ENCODE assay signal across 23 cellular contexts in genomic region chr1:201127755-201128455, GRCh38. TPM values are rescaled to one million over a fixed set of nuclear protein-coding genes. Genes with fewer than 3 reads are reported as not detected.
DNase-seq lines count a peak whose midpoint lies in the region; ATAC-seq, FAIRE-seq and TF ChIP-seq lines count a peak whose summit lies in the region.
"Had no signal": no experiment of that assay in that cellular context is flagged by ENCODE, and none has a peak within 500 bp of the region (broad histone marks: within the 10 kb centered on the region; RNA-seq: fewer than 3 reads in every experiment).

No MANE protein-coding gene starts in this region.

- H3K9me3 ChIP-seq in GM23248 (ENCODE audit: low read depth) (no peaks in the 10 kb centered on the region), MM.1S (replicated peaks; ENCODE audit: insufficient read depth, low read length) (no peaks in the 10 kb centered on the region), pancreas (no peaks in the 10 kb centered on the region)
- H3K9me3 ChIP-seq: SJCRH30, tibial artery had no signal

- H3K27ac ChIP-seq in GM23248 (no peak overlapping the region), MM.1S (ENCODE audit: low read length) (peak overlapping the region; percentile 24; the same call in 1 of the 2 replicates), pancreas (peak overlapping the region; percentile 7 to 79 (median 77))
- H3K27ac ChIP-seq: SJCRH30, tibial artery had no signal

- H3K4me3 ChIP-seq in GM23248 (no peak overlapping the region), MM.1S (ENCODE audit: low read length) (no peak overlapping the region), epithelial cell of esophagus (ENCODE audit: low read length) (no peak overlapping the region), pancreas (peak overlapping the region in 2 of 4 donors; percentile 38 to 39)
- H3K4me3 ChIP-seq: SJCRH30, tibial artery had no signal

- H3K27ac Mint-ChIP-seq in activated naive CD8-positive, alpha-beta T cell treated with anti-CD3 and anti-CD28 coated beads, Interleukin-2, amount 50 U/mL, for 24 hours, result no peak overlapping the region
- H3K27ac Mint-ChIP-seq: CD4-positive, CD25-positive, alpha-beta regulatory T cell had no signal

- H3F3A ChIP-seq in GM23248 (ENCODE audit: insufficient read depth) (no peaks in the 10 kb centered on the region), MM.1S (ENCODE audit: insufficient read depth, low read length) (no peaks in the 10 kb centered on the region)

- H3K4me3 Mint-ChIP-seq in activated naive CD8-positive, alpha-beta T cell treated with anti-CD3 and anti-CD28 coated beads, Interleukin-2, amount 50 U/mL, for 24 hours, result no peak overlapping the region
- H3K4me3 Mint-ChIP-seq: naive B cell had no signal

- H3K4me1 Mint-ChIP-seq in activated naive CD8-positive, alpha-beta T cell treated with anti-CD3 and anti-CD28 coated beads, Interleukin-2, amount 50 U/mL, for 24 hours, result no peaks in the 10 kb centered on the region
- H3K4me1 Mint-ChIP-seq: CD4-positive, CD25-positive, alpha-beta regulatory T cell had no signal

- H3K36me3 ChIP-seq in GM23248 (ENCODE audit: low read depth) (no peaks in the 10 kb centered on the region), MM.1S (replicated peaks; ENCODE audit: insufficient read depth, low read length) (no peaks in the 10 kb centered on the region), pancreas (no peaks in the 10 kb centered on the region)
- H3K36me3 ChIP-seq: SJCRH30 had no signal

- intact Hi-C loops in pancreas (cut with DNase I), result no loop called here

- H3K36me3 Mint-ChIP-seq in activated naive CD8-positive, alpha-beta T cell treated with anti-CD3 and anti-CD28 coated beads, Interleukin-2, amount 50 U/mL, for 24 hours (ENCODE audit: low read depth), result peaks cover 1% of the 10 kb centered on the region

- H3K79me2 ChIP-seq in GM23248 (ENCODE audit: insufficient read depth) (no peaks in the 10 kb centered on the region), MM.1S (ENCODE audit: low read length) (no peaks in the 10 kb centered on the region)

- H3K9ac ChIP-seq in GM23248 (no peak overlapping the region), MM.1S (ENCODE audit: low read length) (no peak overlapping the region; the same call in 1 of the 2 replicates)

- H2AFZ ChIP-seq in GM23248, result no peak overlapping the region
- peak overlapping the region; percentile 57; the same call in 1 of the 2 replicates for H2AFZ ChIP-seq in MM.1S (ENCODE audit: low read length)

- no peak overlapping the region for H3K4me2 ChIP-seq in GM23248 (ENCODE audit: unreplicated experiment)
- H3K4me2 ChIP-seq in MM.1S (ENCODE audit: low read depth, low read length), result peak overlapping the region; percentile 40

- WGBS in GM23248 (ENCODE audit: low coverage in 1 of 2, low lambda C conversion rate in 2 of 2, missing lambda C conversion rate in 2 of 2), 2 experiments, result 92 to 94% methylated on average over 17 of the region's 17 CpGs
- 58 to 63% methylated on average over 17 of the region's 17 CpGs for WGBS in pancreas, 2 donors

- H3K27me3 ChIP-seq in GM23248 (replicated peaks; ENCODE audit: insufficient read depth), result peaks cover 32% of the 10 kb centered on the region
- H3K27me3 ChIP-seq in MM.1S (replicated peaks; ENCODE audit: insufficient read depth, low read length), result no peaks in the 10 kb centered on the region
- H3K27me3 ChIP-seq in pancreas, result no peaks in the 10 kb centered on the region

- TF ChIP-seq CTCF in MM.1S (IDR thresholded peaks at IDR 0.05; ENCODE audit: low read length), result no peak
- TF ChIP-seq CTCF in epithelial cell of esophagus (IDR thresholded peaks at IDR 0.05; ENCODE audit: insufficient read depth, low read depth, low read length, missing control alignments), result no peak
- TF ChIP-seq CTCF in pancreas (IDR thresholded peaks at IDR 0.05), result no peak

- peaks cover 6% of the 10 kb centered on the region for H3K27me3 Mint-ChIP-seq in activated naive CD8-positive, alpha-beta T cell treated with anti-CD3 and anti-CD28 coated beads, Interleukin-2, amount 50 U/mL, for 24 hours

- H3K9me2 ChIP-seq in GM23248 (ENCODE audit: insufficient read depth) (no peaks in the 10 kb centered on the region), MM.1S (replicated peaks; ENCODE audit: insufficient read depth, low read length) (no peaks in the 10 kb centered on the region)

- in situ Hi-C loops in GM23248 (cut with MboI), result no loop called here

- H4K20me1 ChIP-seq in GM23248 (ENCODE audit: insufficient read depth), result no peaks in the 10 kb centered on the region
- H4K20me1 ChIP-seq in MM.1S (ENCODE audit: insufficient read depth, low read length), result no peaks in the 10 kb centered on the region

- FAIRE-seq in pancreas (lab: Jason Lieb, UNC), result no peak
- FAIRE-seq: endothelial cell of umbilical vein, GM19239 had no signal

- no peaks in the 10 kb centered on the region for H3K4me1 ChIP-seq in GM23248 (ENCODE audit: insufficient read depth)
- H3K4me1 ChIP-seq in MM.1S (ENCODE audit: low read length), result peaks cover 11% of the 10 kb centered on the region
- H3K4me1 ChIP-seq in pancreas, result peaks cover 22 to 29% (median 29%) of the 10 kb centered on the region in 3 donors
- H3K4me1 ChIP-seq: tibial artery had no signal

- ATAC-seq in pancreas (peak in 1 of 4 donors; percentile 14), GM18517 (IDR thresholded peaks at IDR 0.05; ENCODE audit: unreplicated experiment) (no peak)
- no peak for ATAC-seq in activated naive CD8-positive, alpha-beta T cell treated with anti-CD3 and anti-CD28 coated beads, Interleukin-2, amount 50 U/mL, for 24 hours

- no peaks in the 10 kb centered on the region for H3K9me3 Mint-ChIP-seq in activated naive CD8-positive, alpha-beta T cell treated with anti-CD3 and anti-CD28 coated beads, Interleukin-2, amount 50 U/mL, for 24 hours

- DNase-seq in GM23248, result peak; percentile 23
- DNase-seq in MM.1S, result no peak
- DNase-seq in epithelial cell of esophagus (ENCODE audit: low read depth), result peak; percentile 50
- peak in 2 of 6 donors; percentile 39 for DNase-seq in pancreas
- no peak for DNase-seq in activated T-cell treated with anti-CD3 and anti-CD28 coated beads, Interleukin-2, amount 50 U/mL, for 48 hours
- DNase-seq in activated naive CD8-positive, alpha-beta T cell treated with anti-CD3 and anti-CD28 coated beads, Interleukin-2, amount 50 U/mL, for 24 hours, result no peak
- DNase-seq: activated CD4-positive, CD25-positive, alpha-beta regulatory T cell treated with anti-CD3 and anti-CD28 coated beads, Interleukin-2, amount 50 U/mL, for 72 hours; activated effector memory CD4-positive, alpha-beta T cell treated with anti-CD3 and anti-CD28 coated beads, Interleukin-2, amount 50 U/mL, for 16 hours; CD4-positive, CD25-positive, alpha-beta regulatory T cell; cortex of kidney; DND-41; naive B cell; NCI-H524 treated with DMSO at 0.1 percent for 48 hours; T-helper 9 cell; tibial artery had no signal

RNA-seq across cellular contexts. Expression of gene ASCL5, which starts 0.9 kb away (rescaled TPM):
- total RNA-seq in GM23248 (2014; rRNA removed; shearing (Covaris generic)), result not detected in 2 replicates
- polyA plus RNA-seq in GM23248 (2016; fragmentation: Nextera tagmentation; extraction: Ambion mirVana), result not detected in 2 replicates
- 1 to 10 TPM in 5 of 6 donors, under 1 TPM in 1; 0.61 to 1.6 (median 1.4) TPM for total RNA-seq in pancreas
- polyA plus RNA-seq in pancreas, result under 1 TPM; 0.16 to 0.72 TPM
- total RNA-seq: aorta, endothelial cell of umbilical vein, liver, posterior vena cava, SJCRH30, skeletal muscle tissue had no signal
- polyA plus RNA-seq: endothelial cell of umbilical vein, liver had no signal

RNA-seq across cellular contexts. Expression of gene CACNA1S, which starts 15.7 kb away (rescaled TPM):
- total RNA-seq in GM23248 (2014; rRNA removed; shearing (Covaris generic)), result not detected in 2 replicates
- polyA plus RNA-seq in GM23248 (2016; fragmentation: Nextera tagmentation; extraction: Ambion mirVana), result not detected in 2 replicates
- total RNA-seq in pancreas, result not detected
- polyA plus RNA-seq in pancreas, result under 1 TPM in 1 of 2 donors, not detected in 1; under 0.01 TPM
- total RNA-seq: aorta; CD4-positive, CD25-positive, alpha-beta regulatory T cell; endothelial cell of umbilical vein had no signal
- polyA plus RNA-seq: aorta; CD4-positive, CD25-positive, alpha-beta regulatory T cell; endothelial cell of umbilical vein; liver had no signal

RNA-seq across cellular contexts. Expression of gene TMEM9, which starts 26.4 kb away (rescaled TPM):
- 77.9 and 81.0 TPM in 2 replicates for total RNA-seq in GM23248 (2014; rRNA removed; shearing (Covaris generic))
- 70.3 and 76.8 TPM in 2 replicates for polyA plus RNA-seq in GM23248 (2016; fragmentation: Nextera tagmentation; extraction: Ambion mirVana)
- 10 to 100 TPM; 21.3 to 42.9 (median 34.9) TPM for total RNA-seq in pancreas
- polyA plus RNA-seq in pancreas, result 10 to 100 TPM; 52.2 to 87.7 TPM

Comparison
In these comparisons a context has a peak if more than half of its experiments do, and no peak if none do; other contexts are left out.
1. DNase-seq: peak in GM23248 (single experiment) and epithelial cell of esophagus (single experiment); none in MM.1S (single experiment), activated T-cell treated with anti-CD3 and anti-CD28 coated beads, Interleukin-2, amount 50 U/mL, for 48 hours (0 of 2) and activated naive CD8-positive, alpha-beta T cell treated with anti-CD3 and anti-CD28 coated beads, Interleukin-2, amount 50 U/mL, for 24 hours (single experiment).